In the genomic region with DNA sequence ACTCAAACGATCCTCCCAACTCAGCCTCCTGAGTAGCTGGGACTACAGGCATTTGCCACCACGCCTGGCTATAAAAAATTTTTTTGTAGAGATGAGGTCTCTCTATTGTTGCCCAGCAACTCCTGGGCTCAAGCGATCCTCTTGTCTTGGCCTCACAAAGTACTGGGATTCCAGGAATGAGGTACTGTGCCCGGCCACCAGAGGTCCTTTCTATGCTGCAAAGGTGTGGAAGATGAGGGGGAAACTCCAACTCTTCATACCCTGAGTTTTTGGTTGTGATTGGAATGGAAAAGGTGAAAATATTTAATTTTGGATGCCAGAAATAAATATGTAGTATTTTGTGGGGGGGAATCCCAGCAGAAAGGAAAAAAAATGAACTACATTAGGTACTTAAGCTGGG, we compare ENCODE assay signal across 8 cellular contexts. TPM values are rescaled to one million over a fixed set of nuclear protein-coding genes. Genes with fewer than 3 reads are reported as not detected.
A peak's percentile ranks its signal among the peaks of the same experiment; 100 is the strongest.
DNase-seq lines count a peak whose midpoint lies in the region; ATAC-seq, FAIRE-seq and TF ChIP-seq lines count a peak whose summit lies in the region.

No MANE protein-coding gene starts in this region.

- no peaks in the 10 kb centered on the region for H3K79me2 ChIP-seq in keratinocyte (ENCODE audit: control insufficient read depth, insufficient read depth, low read length)

- FAIRE-seq in keratinocyte (lab: Jason Lieb, UNC), result no peak

- H4K20me1 ChIP-seq in keratinocyte (ENCODE audit: control insufficient read depth, extremely low read depth, insufficient read depth, low read length), result no peaks in the 10 kb centered on the region

- H3K4me1 ChIP-seq in Caco-2 (peaks cover 16% of the 10 kb centered on the region; the same call in 1 of the 2 replicates), keratinocyte (ENCODE audit: control insufficient read depth, extremely low read depth, insufficient read depth, low read length) (peaks cover 20% of the 10 kb centered on the region)

- peak; percentile 48 to 66 for TF ChIP-seq CTCF in Caco-2 (IDR thresholded peaks at IDR 0.05; ENCODE audit: insufficient read depth in 1 of 2, low read depth in 1 of 2, low read length in 1 of 2, severe bottlenecking in 1 of 2, unreplicated experiment in 1 of 2)
- TF ChIP-seq CTCF in keratinocyte (optimal IDR thresholded peaks at IDR 0.05 in 1 of 3, IDR thresholded peaks at IDR 0.05 in 1 of 3, conservative IDR thresholded peaks at IDR 0.05 in 1 of 3; ENCODE audit: extremely low read depth in 1 of 3, insufficient read depth in 2 of 3, low read length in 3 of 3), result peak; percentile 54 to 68 (median 67)

- no peaks in the 10 kb centered on the region for H3K9me3 ChIP-seq in Caco-2
- H3K9me3 ChIP-seq in keratinocyte (ENCODE audit: control insufficient read depth, low read depth, low read length), result no peaks in the 10 kb centered on the region

- CTCF ChIA-PET in Caco-2 (lab: Charles Lee), result no interaction called here

- no peak overlapping the region for H3K27ac Mint-ChIP-seq in Caco-2 (ENCODE audit: unreplicated experiment)

- H2AFZ ChIP-seq in keratinocyte (ENCODE audit: control insufficient read depth, low read length), result no peak overlapping the region

- POLR2A ChIA-PET in Caco-2 (lab: Charles Lee), result no interaction called here

- H3K36me3 Mint-ChIP-seq in Caco-2 (ENCODE audit: insufficient read depth, unreplicated experiment), result no peaks in the 10 kb centered on the region

- peak; percentile 55 to 59 for DNase-seq in Caco-2
- DNase-seq in HCEC 1CT, result peak; percentile 38
- DNase-seq in activated CD4-positive, alpha-beta T cell treated with anti-CD3 and anti-CD28 coated beads for 48 hours, result peak; percentile 14
- DNase-seq in keratinocyte (ENCODE audit: low read depth, low spot score), result no peak
- DNase-seq in activated effector memory CD4-positive, alpha-beta T cell treated with anti-CD3 and anti-CD28 coated beads, Interleukin-2, amount 50 U/mL, for 16 hours, result no peak
- no peak for DNase-seq in activated CD8-positive, alpha-beta memory T cell treated with anti-CD3 and anti-CD28 coated beads for 24 hours
- DNase-seq in NCI-H1930 (lab: John Stamatoyannopoulos, UW), result no peak

- no peak overlapping the region for H3K4me3 Mint-ChIP-seq in Caco-2 (ENCODE audit: unreplicated experiment)

- dilution Hi-C loops in keratinocyte (cut with MboI; ENCODE audit: extremely low pct_ligation_motif_present, low sequenced_read_pairs), result no loop called here

- no peaks in the 10 kb centered on the region for H3K36me3 ChIP-seq in Caco-2 (ENCODE audit: control insufficient read depth, insufficient read depth, low read length)
- no peaks in the 10 kb centered on the region for H3K36me3 ChIP-seq in keratinocyte (ENCODE audit: control insufficient read depth in 2 of 2, extremely low read depth in 1 of 2, insufficient read depth in 2 of 2, low read length in 2 of 2)

- no peaks in the 10 kb centered on the region for H3K9me1 ChIP-seq in keratinocyte (ENCODE audit: control insufficient read depth, extremely low read depth, insufficient read depth, low read length)

- no peak for ATAC-seq in GM19452 (IDR thresholded peaks at IDR 0.05; ENCODE audit: unreplicated experiment)

- no peak overlapping the region for H3K4me2 ChIP-seq in keratinocyte (ENCODE audit: control insufficient read depth, extremely low read depth, insufficient read depth, low read depth, low read length)

- BruUV-seq in Caco-2 (replicated peaks; lab: Mats Ljungman, UMichigan), result no TSS peak

- H3K27ac ChIP-seq in keratinocyte (ENCODE audit: control insufficient read depth, insufficient read depth, low read length), result no peak overlapping the region

- no peak overlapping the region for H3K9ac ChIP-seq in keratinocyte (ENCODE audit: control insufficient read depth, extremely low read depth, insufficient read depth, low read length)

- H3K27me3 Mint-ChIP-seq in Caco-2 (ENCODE audit: insufficient read depth, unreplicated experiment), result no peaks in the 10 kb centered on the region

- no peaks in the 10 kb centered on the region for H3K27me3 ChIP-seq in Caco-2 (replicated peaks; ENCODE audit: control insufficient read depth, insufficient read depth, low read length)
- no peaks in the 10 kb centered on the region for H3K27me3 ChIP-seq in keratinocyte (ENCODE audit: control insufficient read depth, extremely low read depth, insufficient read depth, low read length)

- H3K4me3 ChIP-seq in Caco-2 (ENCODE audit: low read depth, low read length), result no peak overlapping the region
- H3K4me3 ChIP-seq in keratinocyte (ENCODE audit: control insufficient read depth in 2 of 3, extremely low read depth in 1 of 3, insufficient read depth in 2 of 3, low read depth in 1 of 3, low read length in 3 of 3), result no peak overlapping the region

- no peaks in the 10 kb centered on the region for H3K4me1 Mint-ChIP-seq in Caco-2 (ENCODE audit: low read depth, unreplicated experiment)

- no peaks in the 10 kb centered on the region for H3K9me3 Mint-ChIP-seq in Caco-2 (ENCODE audit: unreplicated experiment)

- intact Hi-C loops in Caco-2 (cut with micrococcal nuclease; ENCODE audit: unreplicated experiment), result loop anchor here (1.0 to 10.0 kb wide), 4 partner anchors 77 to 645 kb away; no protein-coding TSS in a partner anchor

RNA-seq across cellular contexts. Expression of a gene that starts 36.0 kb away (rescaled TPM):
- total RNA-seq in Caco-2 (2022), result 84.9 and 89.5 TPM in 2 replicates
- polyA plus RNA-seq in keratinocyte, result 51.9 to 110 TPM (median 94.4 TPM) in 3 replicates
- polyA plus RNA-seq in keratinocyte (2011; ENCODE audit: low read depth), result 184 TPM
- 99.0 and 109 TPM in 2 replicates for polyA plus RNA-seq in keratinocyte (2011; cell fraction: cytosol; rRNA removed)
- polyA plus RNA-seq in keratinocyte (2011; cell fraction: nucleus; rRNA removed), result 27.6 and 50.4 TPM in 2 replicates
- 87.9 and 140 TPM in 2 replicates for polyA plus RNA-seq in keratinocyte (2012; ENCODE audit: low replicate concordance)
- polyA minus RNA-seq in keratinocyte, result 0.82 to 7.8 TPM (median 2.7 TPM) in 3 replicates
- polyA minus RNA-seq in keratinocyte (2011; cell fraction: cytosol; rRNA and poly(A)+ RNA removed), result 10.9 TPM
- 9.3 and 11.8 TPM in 2 replicates for polyA minus RNA-seq in keratinocyte (2011; cell fraction: nucleus; rRNA and poly(A)+ RNA removed)

Comparison
In these comparisons a context has a peak if more than half of its experiments do, and no peak if none do; other contexts are left out.
1. DNase-seq: peak in Caco-2 (2 of 2), HCEC 1CT (single experiment) and activated CD4-positive, alpha-beta T cell treated with anti-CD3 and anti-CD28 coated beads for 48 hours (single experiment); none in keratinocyte (single experiment), activated effector memory CD4-positive, alpha-beta T cell treated with anti-CD3 and anti-CD28 coated beads, Interleukin-2, amount 50 U/mL, for 16 hours (single experiment), activated CD8-positive, alpha-beta memory T cell treated with anti-CD3 and anti-CD28 coated beads for 24 hours (single experiment) and NCI-H1930 (0 of 2).